17 cellular contexts compared by ENCODE assay signal in the genomic region with DNA sequence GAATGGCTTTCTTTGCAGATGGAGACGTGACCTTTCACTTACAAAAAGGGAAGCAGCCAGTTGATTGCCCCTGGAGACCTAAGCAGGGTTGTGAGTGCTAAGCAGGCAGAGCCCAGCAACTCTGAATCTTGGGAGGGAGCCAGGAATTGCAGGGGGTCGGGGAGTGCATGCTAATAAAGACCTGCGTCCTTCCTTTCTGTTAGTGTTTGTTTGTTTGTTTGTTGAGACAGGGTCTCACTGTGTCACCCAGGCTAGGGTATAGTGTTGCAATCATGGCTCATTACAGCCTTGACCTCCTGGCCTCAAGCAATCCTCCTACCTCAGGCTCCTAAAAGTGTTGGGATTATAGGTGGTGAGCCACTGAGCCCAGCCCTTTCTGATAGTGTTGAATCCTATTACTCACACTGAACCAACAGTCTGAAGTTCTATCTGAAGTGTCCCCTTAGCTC.
A peak's percentile ranks its signal among the peaks of the same experiment; 100 is the strongest.
DNase-seq lines count a peak whose midpoint lies in the region; ATAC-seq, FAIRE-seq and TF ChIP-seq lines count a peak whose summit lies in the region.
"Had no signal": no experiment of that assay in that cellular context is flagged by ENCODE, and none has a peak within 500 bp of the region (broad histone marks: within the 10 kb centered on the region; RNA-seq: fewer than 3 reads in every experiment).

No MANE protein-coding gene starts in this region.

- no peak overlapping the region for H3K27ac ChIP-seq in SK-N-MC
- H3K27ac ChIP-seq: ascending aorta, left ventricle myocardium inferior had no signal

- H3K4me3 ChIP-seq in NB4 (ENCODE audit: low read depth, low read length) (no peak overlapping the region), SK-N-MC (0 out of 2 replicates have a peak overlapping the region, but pooled peaks have one; percentile 31)
- H3K4me3 ChIP-seq: ascending aorta, left ventricle myocardium inferior had no signal

- no peak for TF ChIP-seq CTCF in NB4 (IDR thresholded peaks at IDR 0.05; ENCODE audit: low read depth, low read length)

- H3K36me3 ChIP-seq in SK-N-MC (ENCODE audit: insufficient read depth, low read length): no peaks in the 10 kb centered on the region
- H3K36me3 ChIP-seq: ascending aorta, left ventricle myocardium inferior had no signal

- no peaks in the 10 kb centered on the region for H3K9me3 ChIP-seq in SK-N-MC (ENCODE audit: low read depth, low read length)
- H3K9me3 ChIP-seq: ascending aorta, left ventricle myocardium inferior had no signal

- no peak overlapping the region for H3K9ac ChIP-seq in SK-N-MC (ENCODE audit: insufficient read length)

- no peak for TF ChIP-seq POLR2A in NB4 (IDR thresholded peaks at IDR 0.05; ENCODE audit: extremely low read depth, insufficient read length)

- peak; percentile 59 for DNase-seq in DMS79 (lab: John Stamatoyannopoulos, UW)
- DNase-seq in NB4 (ENCODE audit: low read depth): peak; percentile 69
- no peak for DNase-seq in SK-N-MC (ENCODE audit: low read depth, low spot score)
- peak; percentile 20 for DNase-seq in iPS DF 19.7 (ENCODE audit: low read depth, low spot score)
- no peak for DNase-seq in 8988T
- DNase-seq in stimulated activated naive CD8-positive, alpha-beta T cell treated with anti-CD3 and anti-CD28 coated beads, Interleukin-15, amount 100 ng/mL, for 72 hours: no peak
- no peak for DNase-seq in frontal cortex (ENCODE audit: low spot score in 2 of 2)
- DNase-seq: activated CD4-positive, alpha-beta T cell treated with anti-CD3 and anti-CD28 coated beads, Interleukin-2, amount 50 U/mL, for 4 hours; GOT3; left ventricle myocardium inferior; NCI-H1694; T-helper 17 cell had no signal

- H3K9me3 Mint-ChIP-seq in stimulated activated naive CD8-positive, alpha-beta T cell treated with anti-CD3 and anti-CD28 coated beads, Interleukin-15, amount 100 ng/mL, for 72 hours: no peaks in the 10 kb centered on the region
- H3K9me3 Mint-ChIP-seq: activated T-helper 1 cell treated with anti-CD3 and anti-CD28 coated beads, Interleukin-12 subunit alpha, Interleukin-12 subunit beta, Interleukin-2, Interleukin-4 antibody, amounts not matched to agents 30 ng/mL and 10 ng/mL and 1 ng/mL, durations not matched to agents 14 hours and 24 hours and 36 hours had no signal

- H3K27ac Mint-ChIP-seq in stimulated activated naive CD8-positive, alpha-beta T cell treated with anti-CD3 and anti-CD28 coated beads, Interleukin-15, amount 100 ng/mL, for 72 hours: no peak overlapping the region
- H3K27ac Mint-ChIP-seq: activated T-helper 1 cell treated with anti-CD3 and anti-CD28 coated beads, Interleukin-12 subunit alpha, Interleukin-12 subunit beta, Interleukin-2, Interleukin-4 antibody, amounts not matched to agents 30 ng/mL and 10 ng/mL and 1 ng/mL, durations not matched to agents 14 hours and 24 hours and 36 hours; B cell; T-helper 17 cell had no signal

- H3K27me3 Mint-ChIP-seq in stimulated activated naive CD8-positive, alpha-beta T cell treated with anti-CD3 and anti-CD28 coated beads, Interleukin-15, amount 100 ng/mL, for 72 hours: no peaks in the 10 kb centered on the region
- H3K27me3 Mint-ChIP-seq: B cell had no signal

- no peaks in the 10 kb centered on the region for H3K4me1 Mint-ChIP-seq in stimulated activated naive CD8-positive, alpha-beta T cell treated with anti-CD3 and anti-CD28 coated beads, Interleukin-15, amount 100 ng/mL, for 72 hours

- no peak overlapping the region for H3K4me3 Mint-ChIP-seq in stimulated activated naive CD8-positive, alpha-beta T cell treated with anti-CD3 and anti-CD28 coated beads, Interleukin-15, amount 100 ng/mL, for 72 hours
- H3K4me3 Mint-ChIP-seq: activated T-helper 1 cell treated with anti-CD3 and anti-CD28 coated beads, Interleukin-12 subunit alpha, Interleukin-12 subunit beta, Interleukin-2, Interleukin-4 antibody, amounts not matched to agents 30 ng/mL and 10 ng/mL and 1 ng/mL, durations not matched to agents 14 hours and 24 hours and 36 hours; B cell; T-helper 17 cell had no signal

- no peak for FAIRE-seq in frontal cortex (lab: Jason Lieb, UNC)
- FAIRE-seq: G401.6 had no signal

- ATAC-seq in HG02938 (IDR thresholded peaks at IDR 0.05; ENCODE audit: unreplicated experiment): no peak
- ATAC-seq in stimulated activated naive CD8-positive, alpha-beta T cell treated with anti-CD3 and anti-CD28 coated beads, Interleukin-15, amount 100 ng/mL, for 72 hours: no peak
- ATAC-seq: T-helper 17 cell had no signal

Comparison
In these comparisons a context has a peak if more than half of its experiments do, and no peak if none do; other contexts are left out.
1. DNase-seq: peak in DMS79 (single experiment), NB4 (single experiment) and iPS DF 19.7 (single experiment); none in SK-N-MC (single experiment), 8988T (single experiment), stimulated activated naive CD8-positive, alpha-beta T cell treated with anti-CD3 and anti-CD28 coated beads, Interleukin-15, amount 100 ng/mL, for 72 hours (0 of 2) and frontal cortex (0 of 2).